Comparison of ENCODE assay signal across 8 cellular contexts in the genomic region with DNA sequence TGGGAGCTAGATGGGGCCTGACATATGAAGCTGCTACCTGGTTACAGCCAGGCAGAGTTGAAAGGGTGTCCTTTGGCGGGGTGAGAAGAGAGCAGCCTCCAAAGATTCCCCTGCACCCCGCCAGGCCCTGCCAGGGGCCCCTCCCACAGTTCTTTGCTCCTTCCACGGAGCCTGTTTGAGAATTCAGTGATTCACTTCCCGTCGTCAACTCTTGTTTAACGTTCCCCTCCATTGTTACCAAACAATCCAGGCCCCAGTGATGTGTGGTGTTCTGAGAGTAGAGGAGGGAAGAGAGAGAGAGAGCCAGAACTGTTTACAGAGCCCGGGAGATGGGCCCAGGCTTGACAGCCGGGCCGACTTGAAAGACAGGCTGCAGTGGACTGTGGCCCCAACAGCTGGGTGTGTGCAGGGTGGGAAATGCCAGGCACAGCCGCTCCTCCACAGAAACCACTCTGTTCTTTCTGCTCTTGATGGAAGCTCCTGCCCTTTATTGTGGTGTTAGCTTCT.
DNase-seq lines count a peak whose midpoint lies in the region; ATAC-seq and TF ChIP-seq lines count a peak whose summit lies in the region.

No MANE protein-coding gene starts in this region.

- H3K9me3 Mint-ChIP-seq in WTC11 = no peaks in the 10 kb centered on the region

- H3K4me3 Mint-ChIP-seq in WTC11 = no peak overlapping the region

- in situ Hi-C loops in GM13976 (cut with MboI; ENCODE audit: low sequenced_read_pairs, unreplicated experiment) = no loop called here

- peak overlapping the region; percentile 85 for H3K27ac Mint-ChIP-seq in WTC11

- CTCF ChIA-PET in WTC11 (lab: Charles Lee) = interaction anchor here (0.9 to 1.7 kb wide), 3 partner anchors 18 to 200 kb away, joined by 4 to 6 read pairs (median 5); no protein-coding TSS in a partner anchor

- H3K27me3 Mint-ChIP-seq in WTC11 (ENCODE audit: low read depth) = no peaks in the 10 kb centered on the region; the same call in 1 of the 2 replicates

- POLR2A ChIA-PET in WTC11 (lab: Charles Lee) = interaction anchor here (0.6 kb wide), 1 partner anchor 29 kb away, joined by 3 read pairs; no protein-coding TSS in a partner anchor

- H3K4me1 Mint-ChIP-seq in WTC11 = peaks cover 88% of the 10 kb centered on the region

- no peak for TF ChIP-seq CTCF in WTC11 (IDR thresholded peaks at IDR 0.05)
- no peak for TF ChIP-seq CTCF in omental fat pad (IDR thresholded peaks at IDR 0.05)
- TF ChIP-seq CTCF in GM13976 (IDR thresholded peaks at IDR 0.05; ENCODE audit: borderline replicate concordance, control extremely low read depth, extremely low read depth, insufficient read depth, missing control alignments) = no peak

- no peaks in the 10 kb centered on the region for H3K36me3 Mint-ChIP-seq in WTC11

- ATAC-seq in WTC11 (no peak), omental fat pad (ENCODE audit: low FRiP score) (peak; percentile 45), HG02623 (IDR thresholded peaks at IDR 0.05; ENCODE audit: unreplicated experiment) (no peak)

- peak; percentile 74 for DNase-seq in HS-5 (ENCODE audit: low read depth)
- no peak for DNase-seq in WTC11 (ENCODE audit: low spot score)
- peak; percentile 76 for DNase-seq in fibroblast of gingiva (ENCODE audit: low read depth)
- no peak for DNase-seq in omental fat pad (ENCODE audit: low spot score)
- no peak for DNase-seq in DMS79 (lab: John Stamatoyannopoulos, UW)
- no peak for DNase-seq in GM13976 (ENCODE audit: low spot score)
- no peak for DNase-seq in COR-L47 (lab: John Stamatoyannopoulos, UW)

TF ChIP-seq in WTC11, 78 proteins besides CTCF, POLR2A, EP300 and RAD21:
- TF ChIP-seq NR3C1 (CRISPR knock-in tag; conservative IDR thresholded peaks at IDR 0.05; ENCODE audit: low read depth) = no peak
- TF ChIP-seq GABPB1 (CRISPR knock-in tag; IDR thresholded peaks at IDR 0.05) = peak; percentile 54; the same call in 1 of the 2 replicates

Comparison
In these comparisons a context has a peak if more than half of its experiments do, and no peak if none do; other contexts are left out.
1. DNase-seq: peak in HS-5 (single experiment) and fibroblast of gingiva (single experiment); none in WTC11 (single experiment), omental fat pad (single experiment), DMS79 (single experiment), GM13976 (single experiment) and COR-L47 (single experiment).